8 cellular contexts compared by ENCODE assay signal in genomic region chr11:65560555-65561418, GRCh38. TPM values are rescaled to one million over a fixed set of nuclear protein-coding genes. Genes with fewer than 3 reads are reported as not detected.
A peak's percentile ranks its signal among the peaks of the same experiment; 100 is the strongest.
DNase-seq lines count a peak whose midpoint lies in the region; ATAC-seq and TF ChIP-seq lines count a peak whose summit lies in the region.

No MANE protein-coding gene starts in this region.

- no peaks in the 10 kb centered on the region for H3K79me2 ChIP-seq in neural progenitor cell (ENCODE audit: low read depth)

- H3K36me3 ChIP-seq in esophagus muscularis mucosa, result no peaks in the 10 kb centered on the region
- H3K36me3 ChIP-seq in neural progenitor cell, result no peaks in the 10 kb centered on the region

- TF ChIP-seq CTCF in esophagus muscularis mucosa (IDR thresholded peaks at IDR 0.05) (no peak), neural progenitor cell (IDR thresholded peaks at IDR 0.05) (no peak)

- peak overlapping the region; percentile 63 for H3K4me2 ChIP-seq in neural progenitor cell

- H3K27me3 ChIP-seq in esophagus muscularis mucosa (no peaks in the 10 kb centered on the region), neural progenitor cell (peaks cover 41% of the 10 kb centered on the region)

- peak; percentile 67 for DNase-seq in H4 (ENCODE audit: low spot score)
- peak; percentile 83 for DNase-seq in RPMI7951 (ENCODE audit: low read depth)
- DNase-seq in esophagus muscularis mucosa (ENCODE audit: extremely low spot score), result no peak
- DNase-seq in neural progenitor cell (ENCODE audit: low spot score), result peak; percentile 72
- no peak for DNase-seq in T-helper 9 cell
- no peak for DNase-seq in GF-D8 (lab: John Stamatoyannopoulos, UW)
- DNase-seq in iPS-NIHi11 (ENCODE audit: low spot score), result no peak

- H3K27ac ChIP-seq in esophagus muscularis mucosa (replicated peaks in 1 of 4) (peak overlapping the region; percentile 87 to 99 (median 97)), neural progenitor cell (no peak overlapping the region)

- H3K4me1 Mint-ChIP-seq in neural progenitor cell, result peaks cover 47% of the 10 kb centered on the region

- intact Hi-C loops in esophagus muscularis mucosa (cut with DNase I), result no loop called here

- H3K27me3 Mint-ChIP-seq in neural progenitor cell (ENCODE audit: insufficient read depth, low read depth), result peaks cover 15% of the 10 kb centered on the region

- H3K4me3 Mint-ChIP-seq in neural progenitor cell, result peak overlapping the region; percentile 80

- H3K9me3 Mint-ChIP-seq in neural progenitor cell, result no peaks in the 10 kb centered on the region

- H3K9me3 ChIP-seq in esophagus muscularis mucosa, result no peaks in the 10 kb centered on the region
- no peaks in the 10 kb centered on the region for H3K9me3 ChIP-seq in neural progenitor cell (ENCODE audit: low read depth)

- no peak for ATAC-seq in HG03439 (IDR thresholded peaks at IDR 0.05; ENCODE audit: unreplicated experiment)

- peaks cover 41% of the 10 kb centered on the region for H3F3A ChIP-seq in neural progenitor cell (ENCODE audit: low read depth)

- 25% methylated on average over 15 of the region's 15 CpGs for WGBS in esophagus muscularis mucosa

- no peak for TF ChIP-seq POLR2A in esophagus muscularis mucosa (IDR thresholded peaks at IDR 0.05; ENCODE audit: low read depth)

- no peaks in the 10 kb centered on the region for H3K36me3 Mint-ChIP-seq in neural progenitor cell

- peak overlapping the region; percentile 51 for H2AFZ ChIP-seq in neural progenitor cell (replicated peaks)

- peaks cover 46 to 54% (median 47%) of the 10 kb centered on the region in 4 donors for H3K4me1 ChIP-seq in esophagus muscularis mucosa
- peaks cover 30% of the 10 kb centered on the region for H3K4me1 ChIP-seq in neural progenitor cell

- no peak overlapping the region for H3K9ac ChIP-seq in neural progenitor cell

- H3K4me3 ChIP-seq in esophagus muscularis mucosa (no peak overlapping the region), neural progenitor cell (peak overlapping the region; percentile 4)

- no peaks in the 10 kb centered on the region for H4K20me1 ChIP-seq in neural progenitor cell (ENCODE audit: low read depth)

- no peak for TF ChIP-seq EP300 in esophagus muscularis mucosa (IDR thresholded peaks at IDR 0.05)

- H3K27ac Mint-ChIP-seq in neural progenitor cell, result peak overlapping the region; percentile 35

RNA-seq across cellular contexts. Expression of gene LTBP3, which starts 2.6 kb away (rescaled TPM):
- 4.2 and 6.3 TPM in 2 replicates for total RNA-seq in H4 (2014; rRNA removed; shearing (Covaris generic))
- 20.9 and 38.4 TPM in 2 replicates for total RNA-seq in RPMI7951 (2014; rRNA removed; shearing (Covaris generic))
- 100 to 1,000 TPM; 107 to 208 (median 137) TPM for total RNA-seq in esophagus muscularis mucosa
- 1.2 and 6.1 TPM in 2 replicates for total RNA-seq in neural progenitor cell (ENCODE audit: low replicate concordance)

RNA-seq across cellular contexts. Expression of gene ZNRD2, which starts 9.5 kb away (rescaled TPM):
- total RNA-seq in H4 (2014; rRNA removed; shearing (Covaris generic)), result 73.8 and 80.1 TPM in 2 replicates
- 87.7 and 98.0 TPM in 2 replicates for total RNA-seq in RPMI7951 (2014; rRNA removed; shearing (Covaris generic))
- total RNA-seq in esophagus muscularis mucosa (10 to 100 TPM; 43.6 to 77.3 (median 63.3) TPM), neural progenitor cell (ENCODE audit: low replicate concordance) (15.5 and 34.0 TPM in 2 replicates)

RNA-seq across cellular contexts. Expression of gene FAM89B, which starts 11.6 kb away (rescaled TPM):
- total RNA-seq in H4 (2014; rRNA removed; shearing (Covaris generic)), result 27.5 and 43.1 TPM in 2 replicates
- total RNA-seq in RPMI7951 (2014; rRNA removed; shearing (Covaris generic)), result 36.9 and 43.1 TPM in 2 replicates
- 10 to 100 TPM; 47.9 to 90.4 (median 75.0) TPM for total RNA-seq in esophagus muscularis mucosa
- total RNA-seq in neural progenitor cell (ENCODE audit: low replicate concordance), result 11.7 and 27.8 TPM in 2 replicates

RNA-seq across cellular contexts. Expression of gene EHBP1L1, which starts 15.1 kb away (rescaled TPM):
- 27.9 and 40.0 TPM in 2 replicates for total RNA-seq in H4 (2014; rRNA removed; shearing (Covaris generic))
- total RNA-seq in RPMI7951 (2014; rRNA removed; shearing (Covaris generic)), result 22.8 and 47.8 TPM in 2 replicates
- 100 to 1,000 TPM; 186 to 472 (median 293) TPM for total RNA-seq in esophagus muscularis mucosa
- total RNA-seq in neural progenitor cell (ENCODE audit: low replicate concordance), result 4.7 and 5.1 TPM in 2 replicates

RNA-seq across cellular contexts. Expression of gene KCNK7, which starts 34.8 kb away (rescaled TPM):
- not detected in 2 replicates for total RNA-seq in H4 (2014; rRNA removed; shearing (Covaris generic))
- not detected in 2 replicates for total RNA-seq in RPMI7951 (2014; rRNA removed; shearing (Covaris generic))
- total RNA-seq in esophagus muscularis mucosa, result 1 to 10 TPM in 3 of 4 donors, under 1 TPM in 1; 0.99 to 1.2 (median 1.2) TPM
- 0.34 TPM in 1 of 2 replicates, not detected in the other for total RNA-seq in neural progenitor cell (ENCODE audit: low replicate concordance)

Comparison
In these comparisons a context has a peak if more than half of its experiments do, and no peak if none do; other contexts are left out.
1. DNase-seq: peak in H4 (single experiment), RPMI7951 (single experiment) and neural progenitor cell (single experiment); none in esophagus muscularis mucosa (single experiment), T-helper 9 cell (single experiment), GF-D8 (single experiment) and iPS-NIHi11 (single experiment).